ENCODE assay signal across 1 cellular context in genomic region chr12:104718581-104718980, GRCh38.
TF ChIP-seq lines count a peak whose summit lies in the region.

No MANE protein-coding gene starts in this region.

TF ChIP-seq in IMR-90, 13 proteins besides CTCF, POLR2A, EP300 and RAD21 (continued from another document):
- TF ChIP-seq ELK1 (IDR thresholded peaks at IDR 0.05; ENCODE audit: borderline replicate concordance, low read depth, low read length) (no peak), MXI1 (IDR thresholded peaks at IDR 0.05; ENCODE audit: borderline replicate concordance, low read depth, low read length) (no peak), FOS (IDR thresholded peaks at IDR 0.05; ENCODE audit: low read depth, low read length) (no peak), MAZ (IDR thresholded peaks at IDR 0.05; ENCODE audit: borderline replicate concordance, low read depth, low read length) (no peak), CHD1 (IDR thresholded peaks at IDR 0.05; ENCODE audit: low read depth, low read length) (no peak), MAFK (IDR thresholded peaks at IDR 0.05; ENCODE audit: low read depth, low read length) (no peak), RCOR1 (IDR thresholded peaks at IDR 0.05; ENCODE audit: insufficient replicate concordance, low read length) (no peak), SMC3 (IDR thresholded peaks at IDR 0.05; ENCODE audit: low read depth, low read length) (no peak), USF2 (IDR thresholded peaks at IDR 0.05; ENCODE audit: low read depth, low read length) (no peak), NFE2L2 (IDR thresholded peaks at IDR 0.05; ENCODE audit: low read depth, low read length) (no peak), CEBPB (IDR thresholded peaks at IDR 0.05; ENCODE audit: low read depth, low read length) (no peak)
TF ChIP-seq in IMR-90: peak in this region for 0.
